10 cellular contexts compared by ENCODE assay signal in the genomic region with DNA sequence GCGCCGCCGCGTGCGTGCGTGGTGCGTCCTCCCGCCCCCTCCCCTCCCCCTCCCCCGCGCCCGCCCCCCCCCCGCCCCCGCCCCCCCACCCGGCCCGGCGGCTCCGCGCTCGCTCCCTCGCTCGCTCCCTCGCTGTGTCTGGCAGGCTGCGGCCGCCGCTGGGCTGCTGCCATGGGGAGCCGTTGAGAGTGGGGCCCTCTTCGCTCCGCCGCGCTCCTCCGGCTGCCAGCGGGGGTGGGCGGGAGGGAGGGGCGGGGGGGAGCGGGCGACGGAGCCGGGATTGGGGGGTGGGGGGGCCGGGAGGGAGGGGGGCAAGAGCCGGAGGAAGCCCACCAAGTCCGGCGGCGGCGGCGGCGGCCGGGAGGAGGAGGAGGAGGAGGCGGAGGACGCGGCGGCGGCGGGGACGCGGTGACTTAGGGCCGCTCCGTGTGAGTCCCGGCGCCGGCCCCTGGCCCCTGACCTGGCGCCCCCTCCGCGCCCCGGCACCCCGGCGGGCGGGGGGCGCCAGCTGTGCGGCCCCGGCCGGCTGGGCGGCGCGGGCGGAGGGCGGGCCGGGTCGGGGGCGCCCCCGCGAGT. TPM values are rescaled to one million over a fixed set of nuclear protein-coding genes. Genes with fewer than 3 reads are reported as not detected.
DNase-seq lines count a peak whose midpoint lies in the region; ATAC-seq and TF ChIP-seq lines count a peak whose summit lies in the region.
"Had no signal": no experiment of that assay in that cellular context is flagged by ENCODE, and none has a peak within 500 bp of the region (broad histone marks: within the 10 kb centered on the region; RNA-seq: fewer than 3 reads in every experiment).

No MANE protein-coding gene starts in this region.

- DNase-seq in Right ventricle myocardium inferior (ENCODE audit: missing footprints) (peak; percentile 82), left ventricle myocardium superior (no peak), activated B cell treated with CpG ODN at 0.5 μM for 24 hours (peak; percentile 53), kidney epithelial cell (ENCODE audit: low read depth) (no peak), type B pancreatic cell (ENCODE audit: extremely low spot score, unreplicated experiment) (no peak), T1000 (lab: John Stamatoyannopoulos, UW) (no peak), cortex of kidney (lab: John Stamatoyannopoulos, UW) (no peak)
- DNase-seq in stimulated activated CD4-positive, alpha-beta T cell treated with anti-CD3 and anti-CD28 coated beads, Interleukin-4, amount 100 ng/mL, for 4 hours: no peak

- peak overlapping the region; percentile 52 for H3K4me3 Mint-ChIP-seq in activated B cell treated with CpG ODN at 0.5 μM for 24 hours
- H3K4me3 Mint-ChIP-seq in type B pancreatic cell: peak overlapping the region; percentile 94

- no peaks in the 10 kb centered on the region for H3K9me3 Mint-ChIP-seq in activated B cell treated with CpG ODN at 0.5 μM for 24 hours
- H3K9me3 Mint-ChIP-seq in type B pancreatic cell: no peaks in the 10 kb centered on the region
- H3K9me3 Mint-ChIP-seq: naive B cell had no signal

- H3K27ac Mint-ChIP-seq in activated B cell treated with CpG ODN at 0.5 μM for 24 hours (peak overlapping the region; percentile 99), type B pancreatic cell (no peak overlapping the region)

- POLR2A ChIA-PET in activated B cell treated with CpG ODN at 0.5 μM for 24 hours (lab: Charles Lee): interaction anchor here (0.6 to 5.5 kb wide), 21 partner anchors 10 to 794 kb away, joined by 3 to 63 read pairs (median 5); partner anchors contain the start of genes ADSS2, AKT3, CEP170 and COX20

- TF ChIP-seq CTCF in activated B cell treated with CpG ODN at 0.5 μM for 24 hours (IDR thresholded peaks at IDR 0.05): no peak
- TF ChIP-seq CTCF in kidney epithelial cell (IDR thresholded peaks at IDR 0.05; ENCODE audit: insufficient read depth, low read length, poor library complexity, severe bottlenecking): no peak
- no peak for TF ChIP-seq CTCF in type B pancreatic cell (conservative IDR thresholded peaks at IDR 0.05)

- ATAC-seq in Right ventricle myocardium inferior (no peak), left ventricle myocardium superior (no peak), activated B cell treated with CpG ODN at 0.5 μM for 24 hours (ENCODE audit: low read depth) (no peak)

- no peaks in the 10 kb centered on the region for H3K36me3 ChIP-seq in kidney epithelial cell (ENCODE audit: control insufficient read depth, insufficient read depth, low read length)

- CTCF ChIA-PET in activated B cell treated with CpG ODN at 0.5 μM for 24 hours (lab: Charles Lee): interaction anchor here (1.3 kb wide), 1 partner anchor 223 kb away, joined by 3 read pairs; no protein-coding TSS in a partner anchor

- H3K4me1 Mint-ChIP-seq in activated B cell treated with CpG ODN at 0.5 μM for 24 hours (peaks cover 22% of the 10 kb centered on the region), type B pancreatic cell (ENCODE audit: unreplicated experiment) (peaks cover 17% of the 10 kb centered on the region)

- H3K36me3 Mint-ChIP-seq in activated B cell treated with CpG ODN at 0.5 μM for 24 hours (ENCODE audit: low read depth): peaks cover 17% of the 10 kb centered on the region
- H3K36me3 Mint-ChIP-seq in type B pancreatic cell: no peaks in the 10 kb centered on the region
- H3K36me3 Mint-ChIP-seq: activated naive CD8-positive, alpha-beta T cell had no signal

- peak overlapping the region; percentile 75 for H3K4me3 ChIP-seq in kidney epithelial cell (ENCODE audit: low read depth, low read length)

- no peaks in the 10 kb centered on the region for H3K27me3 Mint-ChIP-seq in activated B cell treated with CpG ODN at 0.5 μM for 24 hours
- peaks cover 10% of the 10 kb centered on the region for H3K27me3 Mint-ChIP-seq in type B pancreatic cell
- H3K27me3 Mint-ChIP-seq: activated naive CD8-positive, alpha-beta T cell; naive B cell had no signal

- intact Hi-C loops in Right ventricle myocardium inferior (cut with DNase I): loop anchor here (2.0 to 5.0 kb wide), 3 partner anchors 224 to 794 kb away; partner anchors contain the start of genes ADSS2 and CEP170
- intact Hi-C loops in left ventricle myocardium superior (cut with micrococcal nuclease): no loop called here
- intact Hi-C loops in activated B cell treated with CpG ODN at 0.5 μM for 24 hours (cut with micrococcal nuclease): loop anchor here (1.0 to 10.0 kb wide), 9 partner anchors 198 to 814 kb away; partner anchors contain the start of genes AKT3, CEP170, DESI2 and HNRNPU

- no peaks in the 10 kb centered on the region for H3K27me3 ChIP-seq in kidney epithelial cell (ENCODE audit: control insufficient read depth, insufficient read depth, low read length)

RNA-seq across cellular contexts. Expression of gene ZBTB18, which starts 2.4 kb away (rescaled TPM):
- total RNA-seq in Right ventricle myocardium inferior (31.0 TPM), left ventricle myocardium superior (35.4 TPM), activated B cell treated with CpG ODN at 0.5 μM for 24 hours (42.5 and 46.7 TPM in 2 replicates), kidney epithelial cell (7.9 and 8.7 TPM in 2 replicates), type B pancreatic cell (ENCODE audit: low replicate concordance) (11.9 and 16.7 TPM in 2 replicates)

Comparison
In these comparisons a context has a peak if more than half of its experiments do, and no peak if none do; other contexts are left out.
1. DNase-seq: peak in Right ventricle myocardium inferior (single experiment) and activated B cell treated with CpG ODN at 0.5 μM for 24 hours (single experiment); none in left ventricle myocardium superior (single experiment), kidney epithelial cell (single experiment), type B pancreatic cell (single experiment), T1000 (single experiment), stimulated activated CD4-positive, alpha-beta T cell treated with anti-CD3 and anti-CD28 coated beads, Interleukin-4, amount 100 ng/mL, for 4 hours (0 of 2) and cortex of kidney (single experiment).